Comparison of ENCODE assay signal across 11 cellular contexts in the genomic region with DNA sequence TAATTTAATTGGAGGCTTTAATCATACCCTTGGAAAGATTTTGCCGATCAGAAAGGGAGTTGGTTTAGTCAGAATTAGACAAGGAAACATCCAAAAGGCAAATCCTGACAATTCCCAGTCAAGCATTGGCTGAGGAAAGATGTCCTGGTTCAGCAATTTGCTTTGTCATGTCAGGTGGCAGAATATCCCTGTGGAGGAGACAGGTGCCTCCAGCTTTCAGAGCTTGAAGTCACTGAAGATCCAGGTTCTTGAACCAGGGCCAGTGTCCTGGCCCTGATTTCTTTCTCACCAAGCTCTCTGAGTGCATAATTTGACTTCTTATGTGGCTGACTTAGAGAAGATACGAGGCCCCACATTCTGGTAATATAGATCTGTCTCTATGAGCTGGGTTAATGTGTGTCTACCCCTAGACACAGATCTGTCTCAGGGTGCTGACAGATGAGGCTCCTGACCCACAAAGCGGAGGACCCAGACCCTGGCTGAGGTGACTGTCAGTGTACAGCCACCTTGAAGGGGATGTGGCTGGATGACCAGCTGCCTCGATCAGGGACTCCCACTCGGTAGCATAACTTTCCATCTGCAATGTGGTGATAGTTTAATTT.
"Had no signal": no experiment of that assay in that cellular context is flagged by ENCODE, and none has a peak within 500 bp of the region (broad histone marks: within the 10 kb centered on the region; RNA-seq: fewer than 3 reads in every experiment).

No MANE protein-coding gene starts in this region.

- H3K9me3 ChIP-seq: esophagus squamous epithelium, left lung, upper lobe of right lung had no signal

- H3K27me3 Mint-ChIP-seq: stimulated activated naive CD8-positive, alpha-beta T cell treated with anti-CD3 and anti-CD28 coated beads, Interleukin-15, Interleukin-2, amounts not matched to agents 100 ng/mL and 50 ng/mL, for 24 hours had no signal

- H3K36me3 ChIP-seq: esophagus squamous epithelium, left lung, upper lobe of right lung had no signal

- H3K4me3 Mint-ChIP-seq: nephron; stimulated activated naive CD8-positive, alpha-beta T cell treated with anti-CD3 and anti-CD28 coated beads, Interleukin-15, Interleukin-2, amounts not matched to agents 100 ng/mL and 50 ng/mL, for 24 hours had no signal

- H3K4me3 ChIP-seq: esophagus squamous epithelium, left lung, upper lobe of right lung had no signal

- H3K9me3 Mint-ChIP-seq: nephron; stimulated activated naive CD8-positive, alpha-beta T cell treated with anti-CD3 and anti-CD28 coated beads, Interleukin-15, Interleukin-2, amounts not matched to agents 100 ng/mL and 50 ng/mL, for 24 hours had no signal

- H3K4me1 ChIP-seq: esophagus squamous epithelium, left lung, upper lobe of right lung had no signal

- H3K36me3 Mint-ChIP-seq: activated naive CD8-positive, alpha-beta T cell had no signal

- ATAC-seq: activated CD4-positive, CD25-positive, alpha-beta regulatory T cell treated with anti-CD3 and anti-CD28 coated beads, Interleukin-2, amount 50 U/mL, for 24 hours; sciatic nerve had no signal

- H3K27me3 ChIP-seq: esophagus squamous epithelium, left lung, upper lobe of right lung had no signal

- DNase-seq: activated CD4-positive, alpha-beta T cell treated with anti-CD3 and anti-CD28 coated beads, Interleukin-2, amount 50 U/mL, for 4 hours; aorta; esophagus squamous epithelium; left lung; stimulated activated CD4-positive, alpha-beta T cell treated with anti-CD3 and anti-CD28 coated beads, Interleukin-4, amount 100 ng/mL, for 1 hour; upper lobe of right lung had no signal

- H3K27ac Mint-ChIP-seq: nephron had no signal
